ENCODE assay signal across 22 cellular contexts in the genomic region with DNA sequence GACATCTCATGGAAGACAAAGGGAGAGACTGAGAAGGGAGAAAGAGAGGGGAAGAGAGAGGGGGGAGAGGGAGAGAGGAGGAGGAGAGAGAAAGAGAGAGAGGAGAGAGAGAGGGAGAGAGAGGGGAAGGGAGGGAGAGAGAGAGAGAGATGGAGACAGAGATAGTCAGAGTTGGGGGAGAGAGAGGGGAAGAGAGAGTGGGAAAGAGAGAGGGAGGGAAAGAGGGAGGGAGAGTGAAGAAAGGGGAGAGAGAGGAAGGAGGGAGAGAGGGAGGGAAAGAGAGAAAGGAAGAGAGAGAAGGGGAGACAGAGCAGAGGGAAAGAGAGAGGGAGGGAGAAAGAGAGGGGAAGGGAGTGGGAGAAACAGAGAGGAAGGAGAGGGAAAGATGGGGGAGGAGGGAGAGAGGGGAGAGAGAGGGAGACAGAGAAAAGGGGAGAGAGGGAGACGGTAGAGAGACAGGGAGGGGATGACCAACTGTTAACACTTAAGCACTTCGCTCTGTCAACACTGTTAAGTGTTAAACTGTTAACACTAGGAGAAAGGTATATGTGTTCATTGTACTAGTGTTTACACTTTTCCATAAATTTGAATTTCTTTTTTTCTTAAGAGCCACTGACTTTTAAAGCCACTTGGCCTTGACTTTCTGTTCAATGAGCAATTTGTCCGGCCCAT.
"Had no signal": no experiment of that assay in that cellular context is flagged by ENCODE, and none has a peak within 500 bp of the region (broad histone marks: within the 10 kb centered on the region; RNA-seq: fewer than 3 reads in every experiment).

No MANE protein-coding gene starts in this region.

- H3K4me3 ChIP-seq: breast epithelium, coronary artery, esophagus squamous epithelium, gastrocnemius medialis, sigmoid colon, smooth muscle cell, thyroid gland had no signal

- H3K27ac ChIP-seq: breast epithelium, coronary artery, gastrocnemius medialis, thyroid gland had no signal

- H3K36me3 ChIP-seq: breast epithelium, esophagus squamous epithelium, gastrocnemius medialis, sigmoid colon, thyroid gland had no signal

- H3K27me3 ChIP-seq: breast epithelium, gastrocnemius medialis, sigmoid colon, thyroid gland had no signal

- H3K4me1 ChIP-seq: breast epithelium, gastrocnemius medialis, thyroid gland had no signal

- H3K9me3 ChIP-seq: breast epithelium, esophagus squamous epithelium, sigmoid colon, thyroid gland had no signal

- ATAC-seq: gastrocnemius medialis, left ventricle myocardium superior, natural killer cell, WTC11 had no signal

- DNase-seq: activated naive CD4-positive, alpha-beta T cell treated with Interleukin-2 at 50 U/mL for 16 hours; activated naive CD8-positive, alpha-beta T cell treated with anti-CD3 and anti-CD28 coated beads for 36 hours; activated T-cell treated with anti-CD3 and anti-CD28 coated beads, Interleukin-2, amount 50 U/mL, for 24 hours; cerebellar nuclear complex; endodermal cell; esophagus squamous epithelium; gastrocnemius medialis; head of caudate nucleus; hypothalamus; left ventricle myocardium superior; mammary epithelial cell; natural killer cell; sigmoid colon; stimulated activated CD4-positive, alpha-beta T cell treated with anti-CD3 and anti-CD28 coated beads, Interleukin-15, amount 100 ng/mL, for 24 hours; stimulated activated CD8-positive, alpha-beta memory T cell treated with anti-CD3 and anti-CD28 coated beads, Interleukin-4, amount 100 ng/mL, for 48 hours; stimulated activated naive CD4-positive, alpha-beta T cell treated with Interleukin-2 at 50 U/mL for 16 hours; T1000; thyroid gland had no signal
